9 cellular contexts compared by ENCODE assay signal in genomic region chr2:136134126-136134525, GRCh38. TPM values are rescaled to one million over a fixed set of nuclear protein-coding genes. Genes with fewer than 3 reads are reported as not detected.
DNase-seq lines count a peak whose midpoint lies in the region; ATAC-seq and TF ChIP-seq lines count a peak whose summit lies in the region.
"Had no signal": no experiment of that assay in that cellular context is flagged by ENCODE, and none has a peak within 500 bp of the region (broad histone marks: within the 10 kb centered on the region; RNA-seq: fewer than 3 reads in every experiment).

No MANE protein-coding gene starts in this region.

- dilution Hi-C loops in mammary epithelial cell (cut with HindIII; ENCODE audit: low sequenced_read_pairs): no loop called here

- ATAC-seq in DND-41 (ENCODE audit: insufficient read depth, low read depth) (peak; percentile 53), HG03108 (IDR thresholded peaks at IDR 0.05; ENCODE audit: unreplicated experiment) (peak; percentile 25), activated B cell treated with CpG ODN at 0.5 μM for 24 hours (ENCODE audit: low read depth) (no peak), GM19351 (IDR thresholded peaks at IDR 0.05; ENCODE audit: unreplicated experiment) (no peak)

- H3K4me3 Mint-ChIP-seq in activated B cell treated with CpG ODN at 0.5 μM for 24 hours: peak overlapping the region; percentile 76

- H4K20me1 ChIP-seq in DND-41 (ENCODE audit: insufficient read depth, low read length): no peaks in the 10 kb centered on the region
- H4K20me1 ChIP-seq in mammary epithelial cell (ENCODE audit: insufficient read depth, low read length): no peaks in the 10 kb centered on the region

- H3K4me1 ChIP-seq in DND-41 (ENCODE audit: insufficient read depth, low read length) (peaks cover 92% of the 10 kb centered on the region), sigmoid colon (no peaks in the 10 kb centered on the region), mammary epithelial cell (ENCODE audit: insufficient read depth, low read length) (peaks cover 10% of the 10 kb centered on the region)
- peaks cover 94% of the 10 kb centered on the region for H3K4me1 ChIP-seq in effector memory CD4-positive, alpha-beta T cell (ENCODE audit: control insufficient read depth, insufficient read depth, low read length, poor library complexity, severe bottlenecking)

- no peaks in the 10 kb centered on the region for H3K36me3 Mint-ChIP-seq in activated B cell treated with CpG ODN at 0.5 μM for 24 hours (ENCODE audit: low read depth)

- WGBS in sigmoid colon, 2 donors: 33 to 73% methylated on average over 2 of the region's 2 CpGs
- WGBS in mammary epithelial cell (ENCODE audit: low coverage, missing lambda C conversion rate): 86% methylated on average over 2 of the region's 2 CpGs

- TF ChIP-seq CTCF in DND-41 (IDR thresholded peaks at IDR 0.05; ENCODE audit: borderline replicate concordance, extremely low read depth, low read length, poor library complexity, severe bottlenecking) (no peak), activated B cell treated with CpG ODN at 0.5 μM for 24 hours (IDR thresholded peaks at IDR 0.05) (no peak), sigmoid colon (IDR thresholded peaks at IDR 0.05) (no peak), mammary epithelial cell (conservative IDR thresholded peaks at IDR 0.05 in 1 of 2, IDR thresholded peaks at IDR 0.05 in 1 of 2; ENCODE audit: extremely low read depth in 1 of 2, insufficient read depth in 1 of 2, low read depth in 1 of 2, low read length in 2 of 2) (no peak)

- no peaks in the 10 kb centered on the region for H3K9me3 ChIP-seq in DND-41 (ENCODE audit: insufficient read depth, low read length, severe bottlenecking)
- no peaks in the 10 kb centered on the region for H3K9me3 ChIP-seq in effector memory CD4-positive, alpha-beta T cell (ENCODE audit: control insufficient read depth, low read length)
- no peaks in the 10 kb centered on the region for H3K9me3 ChIP-seq in sigmoid colon
- no peaks in the 10 kb centered on the region for H3K9me3 ChIP-seq in mammary epithelial cell (replicated peaks; ENCODE audit: insufficient read depth, low read length)

- no peak for TF ChIP-seq POLR2A in sigmoid colon (IDR thresholded peaks at IDR 0.05)

- H3K9me3 Mint-ChIP-seq in activated B cell treated with CpG ODN at 0.5 μM for 24 hours: no peaks in the 10 kb centered on the region

- H3K27me3 ChIP-seq in DND-41 (ENCODE audit: insufficient read depth, low read length, poor library complexity): no peaks in the 10 kb centered on the region
- no peaks in the 10 kb centered on the region for H3K27me3 ChIP-seq in effector memory CD4-positive, alpha-beta T cell (replicated peaks; ENCODE audit: control insufficient read depth, insufficient read depth, low read length, poor library complexity, severe bottlenecking)
- no peaks in the 10 kb centered on the region for H3K27me3 ChIP-seq in sigmoid colon
- peaks cover 6% of the 10 kb centered on the region for H3K27me3 ChIP-seq in mammary epithelial cell (ENCODE audit: insufficient read depth, low read length)

- DNase-seq in DND-41: peak; percentile 76
- DNase-seq in activated B cell treated with CpG ODN at 0.5 μM for 24 hours: no peak
- peak; percentile 24 to 68 (median 51) for DNase-seq in effector memory CD4-positive, alpha-beta T cell
- DNase-seq in NCI-H2029 (lab: John Stamatoyannopoulos, UW): no peak
- DNase-seq in sigmoid colon: no peak
- no peak for DNase-seq in mammary epithelial cell
- DNase-seq: NCI-H187 treated with DMSO at 0.1 percent for 48 hours had no signal

- POLR2A ChIA-PET in activated B cell treated with CpG ODN at 0.5 μM for 24 hours (lab: Charles Lee): interaction anchor here (0.5 to 12.1 kb wide), 31 partner anchors 9 to 250 kb away, joined by 3 to 478 read pairs (median 5); partner anchors contain the start of gene CXCR4

- H3K9ac ChIP-seq in DND-41 (ENCODE audit: low read depth, low read length): peak overlapping the region; percentile 34
- H3K9ac ChIP-seq in mammary epithelial cell (ENCODE audit: insufficient read depth, low read length): no peak overlapping the region

- no peaks in the 10 kb centered on the region for H3K36me3 ChIP-seq in DND-41 (ENCODE audit: insufficient read depth, low read length)
- H3K36me3 ChIP-seq in effector memory CD4-positive, alpha-beta T cell (ENCODE audit: control insufficient read depth, insufficient read depth, low read length): no peaks in the 10 kb centered on the region
- H3K36me3 ChIP-seq in sigmoid colon: no peaks in the 10 kb centered on the region
- no peaks in the 10 kb centered on the region for H3K36me3 ChIP-seq in mammary epithelial cell (ENCODE audit: insufficient read depth, low read length)

- in situ Hi-C loops in mammary epithelial cell (cut with MboI; ENCODE audit: low sequenced_read_pairs in 2 of 2): no loop called here

- H3K27me3 Mint-ChIP-seq in activated B cell treated with CpG ODN at 0.5 μM for 24 hours: no peaks in the 10 kb centered on the region

- H3K27ac Mint-ChIP-seq in activated B cell treated with CpG ODN at 0.5 μM for 24 hours: peak overlapping the region; percentile 99

- BruUV-seq in mammary epithelial cell (replicated peaks; lab: Mats Ljungman, UMichigan): no TSS peak

- H2AFZ ChIP-seq in DND-41 (ENCODE audit: low read depth, low read length) (no peak overlapping the region), mammary epithelial cell (ENCODE audit: low read depth, low read length) (no peak overlapping the region)

- peaks cover 99% of the 10 kb centered on the region for H3K4me1 Mint-ChIP-seq in activated B cell treated with CpG ODN at 0.5 μM for 24 hours

- H3K4me3 ChIP-seq in DND-41 (ENCODE audit: low read depth in 1 of 2, low read length in 2 of 2) (peak overlapping the region in 1 of 2 experiments; percentile 33; a peak in 2 of 4 replicates), sigmoid colon (no peak overlapping the region), mammary epithelial cell (replicated peaks in 1 of 3; ENCODE audit: insufficient read depth in 1 of 3, low read depth in 2 of 3, low read length in 3 of 3) (no peak overlapping the region)
- no peak overlapping the region for H3K4me3 ChIP-seq in effector memory CD4-positive, alpha-beta T cell (ENCODE audit: insufficient read depth, low read depth, low read length, poor library complexity, severe bottlenecking)

- intact Hi-C loops in activated B cell treated with CpG ODN at 0.5 μM for 24 hours (cut with micrococcal nuclease): loop anchor here (5.0 to 10.0 kb wide), 5 partner anchors 178 to 1389 kb away; partner anchors contain the start of genes R3HDM1, UBXN4 and ZRANB3
- intact Hi-C loops in sigmoid colon (cut with DNase I): no loop called here
- intact Hi-C loops in mammary epithelial cell (cut with micrococcal nuclease): no loop called here

- H3K79me2 ChIP-seq in DND-41 (ENCODE audit: insufficient read depth, low read length) (0 out of 2 replicates have a peak, but pooled peaks cover 2% of the 10 kb centered on the region), mammary epithelial cell (ENCODE audit: insufficient read depth, low read length) (no peaks in the 10 kb centered on the region)

- no peak for TF ChIP-seq EP300 in sigmoid colon (IDR thresholded peaks at IDR 0.05)

- peak overlapping the region; percentile 57 for H3K4me2 ChIP-seq in DND-41 (ENCODE audit: insufficient read depth, low read length)
- no peak overlapping the region for H3K4me2 ChIP-seq in mammary epithelial cell (ENCODE audit: insufficient read depth, low read depth, low read length)

- H3K27ac ChIP-seq in DND-41 (ENCODE audit: low read length) (peak overlapping the region; percentile 67), sigmoid colon (no peak overlapping the region), mammary epithelial cell (ENCODE audit: insufficient read depth, low read depth, low read length) (no peak overlapping the region)
- peak overlapping the region; percentile 94 for H3K27ac ChIP-seq in effector memory CD4-positive, alpha-beta T cell (ENCODE audit: insufficient read depth, low read length, poor library complexity, severe bottlenecking)

- CTCF ChIA-PET in activated B cell treated with CpG ODN at 0.5 μM for 24 hours (lab: Charles Lee): interaction anchor here (0.6 to 3.2 kb wide), 7 partner anchors 73 to 250 kb away, joined by 3 to 20 read pairs (median 5); no protein-coding TSS in a partner anchor
- CTCF ChIA-PET in mammary epithelial cell (lab: Charles Lee; ENCODE audit: low non-redundant PET): interaction anchor here (0.6 kb wide), 1 partner anchor 1703 kb away, joined by 4 read pairs; no protein-coding TSS in a partner anchor

RNA-seq across cellular contexts. Expression of gene CXCR4, which starts 16.2 kb away (rescaled TPM):
- 200 and 213 TPM in 2 replicates for total RNA-seq in activated B cell treated with CpG ODN at 0.5 μM for 24 hours
- total RNA-seq in sigmoid colon: 10 to 100 TPM in 1 of 4 donors, 1 to 10 TPM in 3; 5.0 to 13.6 (median 6.3) TPM
- polyA plus RNA-seq in sigmoid colon: 100 to 1,000 TPM in 1 of 3 donors, 1 to 10 TPM in 2; 5.8 to 255 (median 6.6) TPM
- total RNA-seq in mammary epithelial cell: not detected
- 0.03 TPM for polyA plus RNA-seq in mammary epithelial cell
- not detected for polyA minus RNA-seq in mammary epithelial cell

Comparison
In these comparisons a context has a peak if more than half of its experiments do, and no peak if none do; other contexts are left out.
1. ATAC-seq: peak in DND-41 (single experiment) and HG03108 (single experiment); none in activated B cell treated with CpG ODN at 0.5 μM for 24 hours (single experiment) and GM19351 (single experiment).
2. DNase-seq: peak in DND-41 (single experiment) and effector memory CD4-positive, alpha-beta T cell (3 of 3); none in activated B cell treated with CpG ODN at 0.5 μM for 24 hours (single experiment), NCI-H2029 (single experiment), sigmoid colon (single experiment) and mammary epithelial cell (single experiment).
3. H3K27ac ChIP-seq: peak in DND-41 (single experiment) and effector memory CD4-positive, alpha-beta T cell (single experiment); none in sigmoid colon (0 of 4) and mammary epithelial cell (single experiment).
4. RNA of gene CXCR4, which starts 16.2 kb away (total RNA-seq): 200 to 213 TPM in activated B cell treated with CpG ODN at 0.5 μM for 24 hours; 5.0 to 13.6 TPM in sigmoid colon and not detected in mammary epithelial cell; every median in the first group is over 10 times any median in the second.